Comparison of ENCODE assay signal across 8 cellular contexts in the genomic region with DNA sequence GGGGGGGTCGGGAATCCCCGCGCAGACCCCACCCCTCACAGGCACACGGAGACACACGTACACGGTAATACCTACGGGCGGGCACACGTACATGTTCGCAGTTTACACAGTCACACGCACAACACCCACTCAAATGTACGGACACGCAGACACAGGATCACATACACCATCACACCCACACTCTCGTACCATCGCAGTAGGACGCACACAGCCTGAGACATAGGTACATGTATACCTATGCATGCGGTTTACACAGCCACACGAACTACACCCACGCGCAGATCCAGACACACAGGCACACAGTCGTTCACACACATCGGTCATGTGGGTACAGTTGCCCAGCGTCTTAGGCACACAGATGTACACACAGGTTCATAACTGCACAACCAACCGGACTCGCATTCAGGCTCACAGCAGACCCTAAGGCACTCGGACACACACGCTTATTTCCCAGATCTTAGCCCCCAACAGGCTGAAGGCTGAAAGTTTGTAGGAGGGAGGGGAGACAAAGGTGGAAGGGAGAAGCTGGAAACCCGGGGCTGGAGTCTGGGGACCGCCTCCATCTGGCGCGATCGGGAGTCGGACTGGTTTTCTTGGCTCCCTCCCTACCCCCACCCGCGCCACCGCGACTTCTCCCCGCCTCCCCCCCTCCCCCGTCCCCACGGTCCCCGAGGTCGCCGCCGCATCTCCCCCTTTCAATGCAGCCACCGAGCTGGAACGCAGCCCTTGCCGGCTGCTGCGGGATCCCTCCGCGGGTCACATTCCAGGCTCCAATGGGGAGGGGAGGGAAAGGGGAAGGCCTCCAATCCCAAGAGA. TPM values are rescaled to one million over a fixed set of nuclear protein-coding genes. Genes with fewer than 3 reads are reported as not detected.
DNase-seq lines count a peak whose midpoint lies in the region; ATAC-seq and TF ChIP-seq lines count a peak whose summit lies in the region.

No MANE protein-coding gene starts in this region.

- peak overlapping the region; percentile 80 for H3K4me2 ChIP-seq in trophoblast cell (ENCODE audit: low read length)

- peaks cover 15% of the 10 kb centered on the region for H3K79me2 ChIP-seq in trophoblast cell (ENCODE audit: control insufficient read depth, insufficient read depth, low read length, poor library complexity)

- no peak overlapping the region for H2BK5ac ChIP-seq in trophoblast cell (ENCODE audit: low read depth, low read length, poor library complexity)

- H3K4me1 ChIP-seq in foreskin keratinocyte (peaks cover 15% of the 10 kb centered on the region), trophoblast cell (ENCODE audit: control insufficient read depth in 1 of 2, insufficient read depth in 2 of 2, low read length in 2 of 2) (peaks cover 33 to 43% of the 10 kb centered on the region in 2 experiments)

- peak overlapping the region; percentile 59 for H3K23ac ChIP-seq in trophoblast cell (ENCODE audit: low read length)

- peak overlapping the region; percentile 47 for H3K27ac ChIP-seq in foreskin keratinocyte
- peak overlapping the region; percentile 30 for H3K27ac ChIP-seq in trophoblast cell (ENCODE audit: low read depth, low read length)

- peak overlapping the region; percentile 55 for H2BK12ac ChIP-seq in trophoblast cell (ENCODE audit: low read length)

- peak overlapping the region; percentile 46 for H2AFZ ChIP-seq in trophoblast cell (ENCODE audit: insufficient read depth, low read length, poor library complexity)

- peak; percentile 31 for DNase-seq in ELR (ENCODE audit: low read depth)
- DNase-seq in NCI-H146 (lab: John Stamatoyannopoulos, UW): peak; percentile 39
- DNase-seq in activated effector memory CD4-positive, alpha-beta T cell treated with anti-CD3 and anti-CD28 coated beads, Interleukin-2, amount 50 U/mL, for 16 hours: peak; percentile 80
- peak in 1 of 2 donors; percentile 58 for DNase-seq in foreskin keratinocyte
- peak; percentile 27 to 47 for DNase-seq in trophoblast cell

- H3K4me3 ChIP-seq in trophoblast cell (ENCODE audit: low read depth, low read length): peak overlapping the region; percentile 91

- peak overlapping the region; percentile 30 for H4K8ac ChIP-seq in trophoblast cell (ENCODE audit: low read depth, low read length)

- H4K12ac ChIP-seq in trophoblast cell (ENCODE audit: low read depth, low read length): peak overlapping the region; percentile 2

- peak overlapping the region; percentile 18 for H2AK5ac ChIP-seq in trophoblast cell (ENCODE audit: low read length)

- peak overlapping the region; percentile 40 for H2BK120ac ChIP-seq in trophoblast cell (ENCODE audit: insufficient read depth, low read length, poor library complexity)

- H3K9me3 ChIP-seq in trophoblast cell (ENCODE audit: insufficient read depth, low read depth, low read length): peaks cover 3% of the 10 kb centered on the region

- no CpG with 5 or more reads among the region's 50 CpGs for WGBS in trophoblast cell (ENCODE audit: extremely low coverage, insufficient coverage, insufficient read length)

- H3K36me3 ChIP-seq in trophoblast cell (ENCODE audit: control insufficient read depth in 1 of 2, insufficient read depth in 2 of 2, low read length in 2 of 2): peaks cover 0 to 2% of the 10 kb centered on the region in 2 experiments

- peak overlapping the region; percentile 81 for H3K4ac ChIP-seq in trophoblast cell (ENCODE audit: low read depth, low read length)

- no peaks in the 10 kb centered on the region for H3K27me3 ChIP-seq in foreskin keratinocyte
- H3K27me3 ChIP-seq in trophoblast cell (ENCODE audit: insufficient read depth, low read length): no peaks in the 10 kb centered on the region

- H4K91ac ChIP-seq in trophoblast cell (ENCODE audit: low read depth, low read length): peak overlapping the region; percentile 83

- peaks cover 19% of the 10 kb centered on the region for H3K79me1 ChIP-seq in trophoblast cell (ENCODE audit: low read length)

- ATAC-seq in foreskin keratinocyte (peak; percentile 47), GM19351 (IDR thresholded peaks at IDR 0.05; ENCODE audit: unreplicated experiment) (no peak), GM21786 (IDR thresholded peaks at IDR 0.05; ENCODE audit: unreplicated experiment) (no peak), GM21447 (IDR thresholded peaks at IDR 0.05; ENCODE audit: unreplicated experiment) (no peak)

- no peak for TF ChIP-seq CTCF in foreskin keratinocyte (conservative IDR thresholded peaks at IDR 0.05)

- peak overlapping the region; percentile 69 for H3K14ac ChIP-seq in trophoblast cell (ENCODE audit: low read length)

- H3K9ac ChIP-seq in trophoblast cell (ENCODE audit: low read length): peak overlapping the region; percentile 92

- H3K18ac ChIP-seq in trophoblast cell (ENCODE audit: low read length): peak overlapping the region; percentile 56

RNA-seq across cellular contexts. Expression of a gene that starts 51.9 kb away (rescaled TPM):
- 4.5 and 6.6 TPM in 2 replicates for total RNA-seq in foreskin keratinocyte
- 1.6 and 2.2 TPM in 2 replicates for polyA plus RNA-seq in foreskin keratinocyte
- polyA plus RNA-seq in trophoblast cell (2013): 2.2 and 2.3 TPM in 2 replicates
